Comparison of ENCODE assay signal across 27 cellular contexts in the genomic region with DNA sequence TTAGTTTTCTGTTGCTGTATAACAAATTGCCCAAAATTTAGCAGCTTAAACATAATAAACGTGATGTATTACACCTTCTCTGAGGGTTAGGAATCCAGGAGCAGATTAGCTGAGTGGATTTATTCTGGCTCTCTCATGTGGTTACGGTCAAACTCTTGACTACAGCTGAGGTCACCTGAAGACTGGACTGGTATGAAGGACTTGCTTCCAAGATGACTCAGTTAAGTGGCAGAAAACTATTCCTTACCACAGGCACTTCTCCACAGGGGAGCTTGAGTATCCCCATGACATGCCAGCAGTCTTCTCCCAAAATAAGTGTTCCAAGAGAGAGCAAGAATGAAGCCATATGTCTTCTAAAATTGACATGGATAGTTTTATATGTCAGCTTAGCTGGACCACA.
"Had no signal": no experiment of that assay in that cellular context is flagged by ENCODE, and none has a peak within 500 bp of the region (broad histone marks: within the 10 kb centered on the region; RNA-seq: fewer than 3 reads in every experiment).

No MANE protein-coding gene starts in this region.

- H3K36me3 Mint-ChIP-seq: memory B cell; natural killer cell; stimulated activated memory B cell treated with anti-CD40 and anti-IgM and Interleukin-4, amounts not matched to agents 10 μg/mL and 1 μg/mL and 100 μg/mL, for 72 hours had no signal

- H3K27me3 Mint-ChIP-seq: dendritic cell treated with granulocyte-macrophage colony-stimulating factor and Interleukin-4, amounts not matched to agents 40 ng/mL and 50 ng/mL, for 4 days; memory B cell; stimulated activated memory B cell treated with anti-CD40 and anti-IgM and Interleukin-4, amounts not matched to agents 10 μg/mL and 1 μg/mL and 100 μg/mL, for 72 hours had no signal

- H3K27ac Mint-ChIP-seq: dendritic cell treated with granulocyte-macrophage colony-stimulating factor and Interleukin-4, amounts not matched to agents 40 ng/mL and 50 ng/mL, for 4 days; endodermal cell; memory B cell; natural killer cell; stimulated activated memory B cell treated with anti-CD40 and anti-IgM and Interleukin-4, amounts not matched to agents 10 μg/mL and 1 μg/mL and 100 μg/mL, for 72 hours had no signal

- DNase-seq: effector CD8-positive, alpha-beta T cell; endodermal cell; foreskin fibroblast; gastrocnemius medialis; head of caudate nucleus; kidney; natural killer cell; occipital lobe; ovary; posterior cingulate gyrus; psoas muscle; right cardiac atrium; sigmoid colon; spleen; stimulated activated CD4-positive, alpha-beta T cell treated with anti-CD3 and anti-CD28 coated beads, Interleukin-4, amount 100 ng/mL, for 4 hours; stimulated activated naive CD8-positive, alpha-beta T cell treated with anti-CD3 and anti-CD28 coated beads, Interleukin-15, Interleukin-2, amounts not matched to agents 100 U/mL and 50 U/mL, for 24 hours; transverse colon; upper lobe of right lung; uterus had no signal

- H3K9me3 ChIP-seq: gastrocnemius medialis, ovary, psoas muscle, sigmoid colon, transverse colon, upper lobe of right lung, uterus had no signal

- H3K27me3 ChIP-seq: gastrocnemius medialis, ovary, sigmoid colon, spleen, transverse colon, upper lobe of right lung, uterus had no signal

- H3K4me1 ChIP-seq: gastrocnemius medialis, psoas muscle, sigmoid colon, spleen, transverse colon, upper lobe of right lung, uterus had no signal

- H3K9me3 Mint-ChIP-seq: dendritic cell treated with granulocyte-macrophage colony-stimulating factor and Interleukin-4, amounts not matched to agents 40 ng/mL and 50 ng/mL, for 4 days had no signal

- ATAC-seq: esophagus mucosa; gastrocnemius medialis; left lobe of liver; natural killer cell; psoas muscle; right cardiac atrium; stimulated activated memory B cell treated with anti-CD40 and anti-IgM and Interleukin-4, amounts not matched to agents 10 μg/mL and 1 μg/mL and 100 μg/mL, for 72 hours; stimulated activated naive CD8-positive, alpha-beta T cell treated with anti-CD3 and anti-CD28 coated beads, Interleukin-15, Interleukin-2, amounts not matched to agents 100 U/mL and 50 U/mL, for 24 hours; upper lobe of right lung had no signal

- FAIRE-seq: kidney had no signal

- H3K4me3 ChIP-seq: gastrocnemius medialis, lung, ovary, psoas muscle, sigmoid colon, skin epidermis, spleen, transverse colon, upper lobe of right lung, uterus had no signal

- H3K27ac ChIP-seq: epithelial cell of prostate, gastrocnemius medialis, ovary, psoas muscle, sigmoid colon, skin epidermis, spleen, transverse colon, upper lobe of right lung, uterus had no signal

- H3K4me3 Mint-ChIP-seq: dendritic cell treated with granulocyte-macrophage colony-stimulating factor and Interleukin-4, amounts not matched to agents 40 ng/mL and 50 ng/mL, for 4 days; endodermal cell; memory B cell; natural killer cell; stimulated activated memory B cell treated with anti-CD40 and anti-IgM and Interleukin-4, amounts not matched to agents 10 μg/mL and 1 μg/mL and 100 μg/mL, for 72 hours had no signal

- H3K36me3 ChIP-seq: gastrocnemius medialis, ovary, sigmoid colon, spleen, transverse colon, upper lobe of right lung, uterus had no signal

- H3K4me1 Mint-ChIP-seq: endodermal cell; memory B cell; natural killer cell; stimulated activated memory B cell treated with anti-CD40 and anti-IgM and Interleukin-4, amounts not matched to agents 10 μg/mL and 1 μg/mL and 100 μg/mL, for 72 hours had no signal
